In the genomic region with DNA sequence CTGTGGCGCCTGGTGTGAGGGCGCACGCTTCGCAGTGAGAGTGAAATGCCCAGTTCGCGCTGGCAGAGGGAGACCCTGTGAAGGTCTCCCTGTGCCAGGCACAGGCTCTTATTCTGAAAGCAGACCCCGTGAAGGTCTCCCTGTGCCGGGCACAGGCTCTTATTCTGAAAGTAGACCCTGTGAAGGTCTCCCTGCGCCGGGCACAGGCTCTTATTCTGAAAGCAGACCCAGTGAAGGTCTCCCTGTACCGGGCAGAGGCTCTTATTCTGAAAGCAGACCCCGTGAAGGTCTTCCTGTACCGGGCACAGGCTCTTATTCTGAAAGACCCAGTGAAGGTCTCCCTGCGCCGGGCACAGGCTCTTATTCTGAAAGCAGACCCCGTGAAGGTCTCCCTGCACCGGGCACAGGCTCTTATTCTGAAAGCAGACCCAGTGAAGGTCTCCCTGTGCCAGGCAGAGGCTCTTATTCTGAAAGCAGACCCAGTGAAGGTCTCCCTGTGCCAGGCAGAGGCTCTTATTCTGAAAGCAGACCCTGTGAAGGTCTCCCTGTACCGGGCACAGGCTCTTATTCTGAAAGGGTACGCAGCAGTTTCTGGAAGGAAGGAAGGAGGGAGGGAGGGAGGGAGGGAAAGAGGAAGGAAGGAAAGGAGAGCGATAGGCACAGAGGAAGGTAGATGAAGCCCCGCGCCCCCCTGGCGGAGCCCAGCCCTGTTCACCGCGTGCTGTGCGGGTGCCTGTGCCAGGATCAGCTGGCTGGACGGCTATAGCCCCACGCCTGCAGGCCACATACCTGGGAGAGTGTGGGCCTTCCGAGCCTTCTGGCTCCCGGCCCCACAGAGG, we compare ENCODE assay signal across 8 cellular contexts. TPM values are rescaled to one million over a fixed set of nuclear protein-coding genes. Genes with fewer than 3 reads are reported as not detected.
A peak's percentile ranks its signal among the peaks of the same experiment; 100 is the strongest.
DNase-seq lines count a peak whose midpoint lies in the region; ATAC-seq and TF ChIP-seq lines count a peak whose summit lies in the region.

No MANE protein-coding gene starts in this region.

- DNase-seq in AG09309 (ENCODE audit: low read depth) = no peak
- DNase-seq in HT-29 (ENCODE audit: low spot score) = peak; percentile 72
- peak; percentile 86 for DNase-seq in RPMI8226
- DNase-seq in activated effector memory CD4-positive, alpha-beta T cell treated with anti-CD3 and anti-CD28 coated beads, Interleukin-2, amount 50 U/mL, for 16 hours = peak; percentile 83
- DNase-seq in fibroblast of villous mesenchyme (ENCODE audit: low read depth) = peak; percentile 87
- DNase-seq in nephron progenitor cell = peak; percentile 41
- DNase-seq in substantia nigra (lab: John Stamatoyannopoulos, UW) = peak in 48 of 49 donors; percentile 36 to 96 (median 76)

- no peaks in the 10 kb centered on the region for H3K9me3 Mint-ChIP-seq in nephron progenitor cell

- peak overlapping the region; percentile 97 for H3K27ac ChIP-seq in substantia nigra (ENCODE audit: low read depth, low read length, poor library complexity, severe bottlenecking)

- peaks cover 39% of the 10 kb centered on the region for H3K36me3 Mint-ChIP-seq in nephron progenitor cell (ENCODE audit: low read depth)

- H3K27me3 Mint-ChIP-seq in nephron progenitor cell (ENCODE audit: low read depth, poor library complexity) = peaks cover 4% of the 10 kb centered on the region

- no peak for ATAC-seq in HG02763 (IDR thresholded peaks at IDR 0.05; ENCODE audit: unreplicated experiment)

- no peak for TF ChIP-seq CTCF in AG09309 (IDR thresholded peaks at IDR 0.05; ENCODE audit: control insufficient read depth, insufficient read depth, low read depth, low read length, missing control alignments)
- TF ChIP-seq CTCF in fibroblast of villous mesenchyme (IDR thresholded peaks at IDR 0.05; ENCODE audit: insufficient read depth, low read depth, low read length) = no peak
- TF ChIP-seq CTCF in nephron progenitor cell (IDR thresholded peaks at IDR 0.05) = no peak

- H3K4me3 ChIP-seq in AG09309 (ENCODE audit: control insufficient read depth, low read depth, low read length) = peak overlapping the region; percentile 55
- H3K4me3 ChIP-seq in fibroblast of villous mesenchyme (ENCODE audit: low read depth, low read length) = peak overlapping the region; percentile 67

- H3K27ac Mint-ChIP-seq in nephron progenitor cell = peak overlapping the region; percentile 94

- H3K4me1 Mint-ChIP-seq in nephron progenitor cell = peaks cover 38% of the 10 kb centered on the region

- peak overlapping the region; percentile 69 for H3K4me3 Mint-ChIP-seq in nephron progenitor cell

RNA-seq across cellular contexts. Expression of a gene that starts 55.3 kb away (rescaled TPM):
- total RNA-seq in HT-29 (2014; rRNA removed; shearing (Covaris generic)) = 89.3 and 101 TPM in 2 replicates
- total RNA-seq in fibroblast of villous mesenchyme = 62.5 and 70.8 TPM in 2 replicates
